ENCODE assay signal across 1 cellular context in the genomic region with DNA sequence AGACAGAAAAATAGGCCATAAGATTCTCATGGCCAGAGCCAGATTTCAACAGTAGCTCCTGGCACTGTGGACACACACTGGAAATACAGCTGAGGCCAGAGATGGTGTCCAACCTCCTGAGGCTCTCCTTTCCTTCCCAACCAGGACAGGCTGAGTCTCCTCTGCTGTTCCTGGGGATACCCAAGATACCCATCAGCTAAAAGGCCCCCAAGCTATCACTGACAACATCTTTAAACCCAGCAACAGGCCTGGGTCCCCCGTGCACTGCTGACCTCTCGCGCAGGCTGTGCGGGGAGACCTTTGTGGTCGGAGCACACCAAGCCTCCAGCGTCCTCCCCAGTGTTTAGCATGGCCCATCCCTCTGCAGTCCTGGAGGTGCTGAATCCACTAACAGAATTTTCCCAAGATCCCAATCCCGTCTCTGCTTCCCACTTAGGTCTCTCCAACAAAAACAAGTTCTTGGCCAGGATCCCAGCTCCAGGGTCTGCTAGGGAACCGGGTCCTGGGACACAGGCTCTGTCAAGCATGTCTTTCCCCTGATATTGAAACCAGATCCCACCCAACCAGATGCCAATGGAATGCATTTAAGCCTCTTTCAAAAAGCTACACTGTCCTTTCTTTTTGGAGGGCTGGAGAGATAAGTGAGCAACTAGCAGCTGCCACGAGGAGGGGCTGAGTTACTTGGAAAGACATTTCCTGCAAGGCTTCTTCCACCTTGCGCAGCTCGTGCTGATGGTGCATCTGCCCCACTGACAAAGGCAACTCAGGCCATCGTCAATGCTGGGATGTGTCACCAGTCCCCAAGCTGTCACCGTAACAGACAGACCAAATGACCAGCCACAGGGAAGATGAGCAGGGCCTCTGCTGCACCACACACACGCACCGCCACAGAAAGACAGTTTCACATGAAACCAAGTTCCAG.
TF ChIP-seq lines count a peak whose summit lies in the region.

No MANE protein-coding gene starts in this region.

TF ChIP-seq in endothelial cell of umbilical vein, 7 proteins besides CTCF, POLR2A, EP300 and RAD21:
- TF ChIP-seq GATA2 (IDR thresholded peaks at IDR 0.05; ENCODE audit: insufficient read depth, insufficient read length, low read depth, low read length) (no peak), POLR2AphosphoS5 (IDR thresholded peaks at IDR 0.05; ENCODE audit: insufficient read depth, low read depth, low read length) (no peak), JUN (IDR thresholded peaks at IDR 0.05; ENCODE audit: borderline replicate concordance, insufficient read depth, insufficient read length, low read depth) (no peak), EZH2 (IDR thresholded peaks at IDR 0.05; ENCODE audit: borderline replicate concordance, low read depth, low read length, severe bottlenecking) (no peak), MYC (IDR thresholded peaks at IDR 0.05; ENCODE audit: low read depth, low read length) (no peak), FOS (IDR thresholded peaks at IDR 0.05; ENCODE audit: borderline replicate concordance, insufficient read depth, low read length) (no peak)
- TF ChIP-seq, protein P1, sequence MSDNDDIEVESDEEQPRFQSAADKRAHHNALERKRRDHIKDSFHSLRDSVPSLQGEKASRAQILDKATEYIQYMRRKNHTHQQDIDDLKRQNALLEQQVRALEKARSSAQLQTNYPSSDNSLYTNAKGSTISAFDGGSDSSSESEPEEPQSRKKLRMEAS (IDR thresholded peaks at IDR 0.05; ENCODE audit: insufficient read depth, insufficient read length) = no peak
TF ChIP-seq in endothelial cell of umbilical vein: peak in this region for 0.
